ENCODE assay signal across 1 cellular context in the genomic region with DNA sequence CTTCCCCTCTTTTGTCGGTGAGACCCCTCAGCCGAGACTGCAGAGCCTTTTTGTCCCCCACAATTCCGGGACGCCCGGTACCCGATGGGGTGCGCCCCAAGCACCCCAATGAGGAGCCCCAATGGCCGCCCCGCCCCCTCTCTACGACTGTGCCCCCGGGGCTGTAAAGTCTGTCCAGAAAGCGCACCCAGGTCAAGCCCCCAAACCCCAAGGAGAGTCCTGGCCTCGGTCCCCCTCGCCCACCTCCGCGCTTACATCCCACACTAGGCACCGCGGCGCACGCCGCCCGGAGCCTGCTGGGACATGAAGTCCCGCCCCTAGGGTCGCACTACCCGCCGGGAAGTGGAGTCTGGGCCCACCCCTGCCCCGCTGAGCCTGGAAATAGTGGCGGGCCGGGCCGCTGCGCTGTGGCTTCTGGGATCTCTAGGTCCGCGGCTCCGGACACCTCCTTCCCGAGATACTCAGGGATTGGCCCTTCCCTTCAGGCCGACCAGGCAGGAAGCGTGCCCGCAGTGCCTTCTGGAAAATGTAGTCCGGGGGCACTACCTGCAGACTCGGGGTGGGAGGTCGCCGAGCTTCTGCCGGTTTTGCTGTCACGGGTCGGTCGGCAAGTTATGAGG.
A peak's percentile ranks its signal among the peaks of the same experiment; 100 is the strongest.
TF ChIP-seq lines count a peak whose summit lies in the region.

A gene (minus strand): TSS at position 281 of the 620 bp plus-strand sequence. CDS start 442 bp downstream, outside the sequence.

TF ChIP-seq in HepG2, 621 proteins besides CTCF, POLR2A, EP300 and RAD21 (continued from another document and continues in another):
- TF ChIP-seq, protein P1, sequence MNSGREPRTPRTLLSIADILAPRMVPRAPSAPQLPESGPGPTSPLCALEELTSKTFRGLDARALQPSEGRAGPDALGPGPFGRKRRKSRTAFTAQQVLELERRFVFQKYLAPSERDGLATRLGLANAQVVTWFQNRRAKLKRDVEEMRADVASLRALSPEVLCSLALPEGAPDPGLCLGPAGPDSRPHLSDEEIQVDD (CRISPR knock-in tag; IDR thresholded peaks at IDR 0.05; ENCODE audit: borderline replicate concordance), result no peak
- TF ChIP-seq ZMYM4 (CRISPR knock-in tag; IDR thresholded peaks at IDR 0.05), result peak; percentile 38; the same call in 1 of the 2 replicates
- no peak for TF ChIP-seq PAWR (CRISPR knock-in tag; IDR thresholded peaks at IDR 0.05; ENCODE audit: borderline replicate concordance)
- TF ChIP-seq, protein P2, sequence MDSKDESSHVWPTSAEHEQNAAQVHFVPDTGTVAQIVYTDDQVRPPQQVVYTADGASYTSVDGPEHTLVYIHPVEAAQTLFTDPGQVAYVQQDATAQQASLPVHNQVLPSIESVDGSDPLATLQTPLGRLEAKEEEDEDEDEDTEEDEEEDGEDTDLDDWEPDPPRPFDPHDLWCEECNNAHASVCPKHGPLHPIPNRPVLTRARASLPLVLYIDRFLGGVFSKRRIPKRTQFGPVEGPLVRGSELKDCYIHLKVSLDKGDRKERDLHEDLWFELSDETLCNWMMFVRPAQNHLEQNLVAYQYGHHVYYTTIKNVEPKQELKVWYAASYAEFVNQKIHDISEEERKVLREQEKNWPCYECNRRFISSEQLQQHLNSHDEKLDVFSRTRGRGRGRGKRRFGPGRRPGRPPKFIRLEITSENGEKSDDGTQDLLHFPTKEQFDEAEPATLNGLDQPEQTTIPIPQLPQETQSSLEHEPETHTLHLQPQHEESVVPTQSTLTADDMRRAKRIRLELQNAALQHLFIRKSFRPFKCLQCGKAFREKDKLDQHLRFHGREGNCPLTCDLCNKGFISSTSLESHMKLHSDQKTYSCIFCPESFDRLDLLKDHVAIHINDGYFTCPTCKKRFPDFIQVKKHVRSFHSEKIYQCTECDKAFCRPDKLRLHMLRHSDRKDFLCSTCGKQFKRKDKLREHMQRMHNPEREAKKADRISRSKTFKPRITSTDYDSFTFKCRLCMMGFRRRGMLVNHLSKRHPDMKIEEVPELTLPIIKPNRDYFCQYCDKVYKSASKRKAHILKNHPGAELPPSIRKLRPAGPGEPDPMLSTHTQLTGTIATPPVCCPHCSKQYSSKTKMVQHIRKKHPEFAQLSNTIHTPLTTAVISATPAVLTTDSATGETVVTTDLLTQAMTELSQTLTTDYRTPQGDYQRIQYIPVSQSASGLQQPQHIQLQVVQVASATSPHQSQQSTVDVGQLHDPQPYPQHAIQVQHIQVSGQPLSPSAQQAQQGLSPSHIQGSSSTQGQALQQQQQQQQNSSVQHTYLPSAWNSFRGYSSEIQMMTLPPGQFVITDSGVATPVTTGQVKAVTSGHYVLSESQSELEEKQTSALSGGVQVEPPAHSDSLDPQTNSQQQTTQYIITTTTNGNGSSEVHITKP (CRISPR knock-in tag; IDR thresholded peaks at IDR 0.05; ENCODE audit: low read depth), result peak; percentile 82
- no peak for TF ChIP-seq ZNF841 (CRISPR knock-in tag; IDR thresholded peaks at IDR 0.05; ENCODE audit: borderline replicate concordance)
- no peak for TF ChIP-seq RBM39 (IDR thresholded peaks at IDR 0.05; ENCODE audit: low read depth, low read length, poor library complexity, severe bottlenecking)
- TF ChIP-seq ATF1 (CRISPR knock-in tag; IDR thresholded peaks at IDR 0.05), result no peak
- TF ChIP-seq ZFP82 (CRISPR knock-in tag; IDR thresholded peaks at IDR 0.05; ENCODE audit: borderline replicate concordance), result 0 out of 2 replicates have a peak, but pooled peaks have one; percentile 37
- TF ChIP-seq, protein P3, sequence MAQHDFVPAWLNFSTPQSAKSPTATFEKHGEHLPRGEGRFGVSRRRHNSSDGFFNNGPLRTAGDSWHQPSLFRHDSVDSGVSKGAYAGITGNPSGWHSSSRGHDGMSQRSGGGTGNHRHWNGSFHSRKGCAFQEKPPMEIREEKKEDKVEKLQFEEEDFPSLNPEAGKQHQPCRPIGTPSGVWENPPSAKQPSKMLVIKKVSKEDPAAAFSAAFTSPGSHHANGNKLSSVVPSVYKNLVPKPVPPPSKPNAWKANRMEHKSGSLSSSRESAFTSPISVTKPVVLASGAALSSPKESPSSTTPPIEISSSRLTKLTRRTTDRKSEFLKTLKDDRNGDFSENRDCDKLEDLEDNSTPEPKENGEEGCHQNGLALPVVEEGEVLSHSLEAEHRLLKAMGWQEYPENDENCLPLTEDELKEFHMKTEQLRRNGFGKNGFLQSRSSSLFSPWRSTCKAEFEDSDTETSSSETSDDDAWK (CRISPR knock-in tag; IDR thresholded peaks at IDR 0.05), result no peak
- TF ChIP-seq ZNF547 (CRISPR knock-in tag; IDR thresholded peaks at IDR 0.05), result peak; percentile 54; the same call in 1 of the 2 replicates
- no peak for TF ChIP-seq MBD4 (IDR thresholded peaks at IDR 0.05; ENCODE audit: borderline replicate concordance, low read length)
- no peak for TF ChIP-seq EEA1 (CRISPR knock-in tag; IDR thresholded peaks at IDR 0.05; ENCODE audit: borderline replicate concordance)
- no peak for TF ChIP-seq RARG (CRISPR knock-in tag; IDR thresholded peaks at IDR 0.05; ENCODE audit: low read depth)
- TF ChIP-seq, protein P4, sequence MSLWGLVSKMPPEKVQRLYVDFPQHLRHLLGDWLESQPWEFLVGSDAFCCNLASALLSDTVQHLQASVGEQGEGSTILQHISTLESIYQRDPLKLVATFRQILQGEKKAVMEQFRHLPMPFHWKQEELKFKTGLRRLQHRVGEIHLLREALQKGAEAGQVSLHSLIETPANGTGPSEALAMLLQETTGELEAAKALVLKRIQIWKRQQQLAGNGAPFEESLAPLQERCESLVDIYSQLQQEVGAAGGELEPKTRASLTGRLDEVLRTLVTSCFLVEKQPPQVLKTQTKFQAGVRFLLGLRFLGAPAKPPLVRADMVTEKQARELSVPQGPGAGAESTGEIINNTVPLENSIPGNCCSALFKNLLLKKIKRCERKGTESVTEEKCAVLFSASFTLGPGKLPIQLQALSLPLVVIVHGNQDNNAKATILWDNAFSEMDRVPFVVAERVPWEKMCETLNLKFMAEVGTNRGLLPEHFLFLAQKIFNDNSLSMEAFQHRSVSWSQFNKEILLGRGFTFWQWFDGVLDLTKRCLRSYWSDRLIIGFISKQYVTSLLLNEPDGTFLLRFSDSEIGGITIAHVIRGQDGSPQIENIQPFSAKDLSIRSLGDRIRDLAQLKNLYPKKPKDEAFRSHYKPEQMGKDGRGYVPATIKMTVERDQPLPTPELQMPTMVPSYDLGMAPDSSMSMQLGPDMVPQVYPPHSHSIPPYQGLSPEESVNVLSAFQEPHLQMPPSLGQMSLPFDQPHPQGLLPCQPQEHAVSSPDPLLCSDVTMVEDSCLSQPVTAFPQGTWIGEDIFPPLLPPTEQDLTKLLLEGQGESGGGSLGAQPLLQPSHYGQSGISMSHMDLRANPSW (CRISPR knock-in tag; IDR thresholded peaks at IDR 0.05; ENCODE audit: borderline replicate concordance), result no peak
- no peak for TF ChIP-seq ZSCAN12 (CRISPR knock-in tag; IDR thresholded peaks at IDR 0.05)
- no peak for TF ChIP-seq SAFB2 (CRISPR knock-in tag; IDR thresholded peaks at IDR 0.05; ENCODE audit: borderline replicate concordance, low read depth)
- TF ChIP-seq JDP2 (CRISPR knock-in tag; IDR thresholded peaks at IDR 0.05; ENCODE audit: borderline replicate concordance), result no peak
- TF ChIP-seq SMC3 (IDR thresholded peaks at IDR 0.05; ENCODE audit: low read length), result no peak
- no peak for TF ChIP-seq ZNF260 (CRISPR knock-in tag; IDR thresholded peaks at IDR 0.05; ENCODE audit: borderline replicate concordance, low read depth)
- TF ChIP-seq ZNF253 (CRISPR knock-in tag; IDR thresholded peaks at IDR 0.05; ENCODE audit: borderline replicate concordance), result no peak
- TF ChIP-seq SNRNP70 (IDR thresholded peaks at IDR 0.05; ENCODE audit: low read depth, low read length), result no peak
- no peak for TF ChIP-seq SMARCE1 (IDR thresholded peaks at IDR 0.05; ENCODE audit: borderline replicate concordance)
- TF ChIP-seq REPIN1 (CRISPR knock-in tag; IDR thresholded peaks at IDR 0.05; ENCODE audit: borderline replicate concordance, low read depth), result 0 out of 2 replicates have a peak, but pooled peaks have one; percentile 32
- TF ChIP-seq ZMYM2 (CRISPR knock-in tag; IDR thresholded peaks at IDR 0.05), result no peak
- TF ChIP-seq MTA3 (CRISPR knock-in tag; IDR thresholded peaks at IDR 0.05), result no peak
- TF ChIP-seq, protein P5, sequence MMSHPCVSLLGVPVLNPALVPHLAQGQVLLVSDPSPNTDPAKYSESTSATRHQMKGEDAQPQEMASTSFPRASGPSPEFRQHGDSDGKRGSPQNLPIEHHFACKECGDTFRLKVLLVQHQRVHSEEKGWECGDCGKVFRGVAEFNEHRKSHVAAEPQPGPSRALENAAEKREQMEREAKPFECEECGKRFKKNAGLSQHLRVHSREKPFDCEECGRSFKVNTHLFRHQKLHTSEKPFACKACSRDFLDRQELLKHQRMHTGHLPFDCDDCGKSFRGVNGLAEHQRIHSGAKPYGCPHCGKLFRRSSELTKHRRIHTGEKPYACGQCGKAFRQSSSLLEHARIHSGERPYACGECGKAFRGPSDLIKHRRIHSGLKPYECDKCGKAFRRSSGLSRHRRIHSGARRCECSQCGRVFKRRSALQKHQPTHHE (CRISPR knock-in tag; IDR thresholded peaks at IDR 0.05; ENCODE audit: borderline replicate concordance), result no peak; the same call in 1 of the 2 replicates
- TF ChIP-seq, protein P6, sequence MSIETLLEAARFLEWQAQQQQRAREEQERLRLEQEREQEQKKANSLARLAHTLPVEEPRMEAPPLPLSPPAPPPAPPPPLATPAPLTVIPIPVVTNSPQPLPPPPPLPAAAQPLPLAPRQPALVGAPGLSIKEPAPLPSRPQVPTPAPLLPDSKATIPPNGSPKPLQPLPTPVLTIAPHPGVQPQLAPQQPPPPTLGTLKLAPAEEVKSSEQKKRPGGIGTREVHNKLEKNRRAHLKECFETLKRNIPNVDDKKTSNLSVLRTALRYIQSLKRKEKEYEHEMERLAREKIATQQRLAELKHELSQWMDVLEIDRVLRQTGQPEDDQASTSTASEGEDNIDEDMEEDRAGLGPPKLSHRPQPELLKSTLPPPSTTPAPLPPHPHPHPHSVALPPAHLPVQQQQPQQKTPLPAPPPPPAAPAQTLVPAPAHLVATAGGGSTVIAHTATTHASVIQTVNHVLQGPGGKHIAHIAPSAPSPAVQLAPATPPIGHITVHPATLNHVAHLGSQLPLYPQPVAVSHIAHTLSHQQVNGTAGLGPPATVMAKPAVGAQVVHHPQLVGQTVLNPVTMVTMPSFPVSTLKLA (IDR thresholded peaks at IDR 0.05), result no peak
- no peak for TF ChIP-seq ZNF713 (CRISPR knock-in tag; IDR thresholded peaks at IDR 0.05)
- no peak for TF ChIP-seq ZNF354B (CRISPR knock-in tag; IDR thresholded peaks at IDR 0.05)
- TF ChIP-seq YEATS4 (CRISPR knock-in tag; IDR thresholded peaks at IDR 0.05; ENCODE audit: borderline replicate concordance), result peak; percentile 65; the same call in 1 of the 2 replicates
- TF ChIP-seq TCF12 (IDR thresholded peaks at IDR 0.05), result no peak
- no peak for TF ChIP-seq TCF12 (CRISPR knock-in tag; IDR thresholded peaks at IDR 0.05)
- no peak for TF ChIP-seq RAD51 (IDR thresholded peaks at IDR 0.05; ENCODE audit: borderline replicate concordance)
- no peak for TF ChIP-seq PCBP2 (optimal IDR thresholded peaks at IDR 0.05; ENCODE audit: low read depth, low read length, poor library complexity, severe bottlenecking)
- no peak for TF ChIP-seq TRIM24 (CRISPR knock-in tag; IDR thresholded peaks at IDR 0.05)
- 0 out of 2 replicates have a peak, but pooled peaks have one; percentile 39 for TF ChIP-seq HNRNPL (IDR thresholded peaks at IDR 0.05; ENCODE audit: low read depth, low read length)
- TF ChIP-seq ZNF619 (CRISPR knock-in tag; IDR thresholded peaks at IDR 0.05), result no peak
- TF ChIP-seq GLI4 (CRISPR knock-in tag; IDR thresholded peaks at IDR 0.05; ENCODE audit: borderline replicate concordance), result no peak
- TF ChIP-seq POLR2AphosphoS2 (IDR thresholded peaks at IDR 0.05; ENCODE audit: low read depth, low read length), result no peak
- TF ChIP-seq ZNF274 (CRISPR knock-in tag; IDR thresholded peaks at IDR 0.05), result 0 out of 2 replicates have a peak, but pooled peaks have one; percentile 27
- no peak for TF ChIP-seq ZNF83 (CRISPR knock-in tag; IDR thresholded peaks at IDR 0.05; ENCODE audit: borderline replicate concordance)
- no peak for TF ChIP-seq CENPX (CRISPR knock-in tag; IDR thresholded peaks at IDR 0.05)
- TF ChIP-seq, protein P7, sequence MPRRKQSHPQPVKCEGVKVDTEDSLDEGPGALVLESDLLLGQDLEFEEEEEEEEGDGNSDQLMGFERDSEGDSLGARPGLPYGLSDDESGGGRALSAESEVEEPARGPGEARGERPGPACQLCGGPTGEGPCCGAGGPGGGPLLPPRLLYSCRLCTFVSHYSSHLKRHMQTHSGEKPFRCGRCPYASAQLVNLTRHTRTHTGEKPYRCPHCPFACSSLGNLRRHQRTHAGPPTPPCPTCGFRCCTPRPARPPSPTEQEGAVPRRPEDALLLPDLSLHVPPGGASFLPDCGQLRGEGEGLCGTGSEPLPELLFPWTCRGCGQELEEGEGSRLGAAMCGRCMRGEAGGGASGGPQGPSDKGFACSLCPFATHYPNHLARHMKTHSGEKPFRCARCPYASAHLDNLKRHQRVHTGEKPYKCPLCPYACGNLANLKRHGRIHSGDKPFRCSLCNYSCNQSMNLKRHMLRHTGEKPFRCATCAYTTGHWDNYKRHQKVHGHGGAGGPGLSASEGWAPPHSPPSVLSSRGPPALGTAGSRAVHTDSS (CRISPR knock-in tag; conservative IDR thresholded peaks at IDR 0.05), result 0 out of 2 replicates have a peak, but pooled peaks have one; percentile 39
- no peak for TF ChIP-seq U2AF2 (IDR thresholded peaks at IDR 0.05; ENCODE audit: low read depth, low read length)
- peak; percentile 57; the same call in 1 of the 2 replicates for TF ChIP-seq MED1 (CRISPR knock-in tag; IDR thresholded peaks at IDR 0.05)
- no peak; the same call in none of the 2 replicates for TF ChIP-seq ZNF777 (CRISPR knock-in tag; IDR thresholded peaks at IDR 0.05)
- peak; percentile 92; the same call in 1 of the 2 replicates for TF ChIP-seq NRL (CRISPR knock-in tag; IDR thresholded peaks at IDR 0.05; ENCODE audit: borderline replicate concordance)
- TF ChIP-seq, protein P8, sequence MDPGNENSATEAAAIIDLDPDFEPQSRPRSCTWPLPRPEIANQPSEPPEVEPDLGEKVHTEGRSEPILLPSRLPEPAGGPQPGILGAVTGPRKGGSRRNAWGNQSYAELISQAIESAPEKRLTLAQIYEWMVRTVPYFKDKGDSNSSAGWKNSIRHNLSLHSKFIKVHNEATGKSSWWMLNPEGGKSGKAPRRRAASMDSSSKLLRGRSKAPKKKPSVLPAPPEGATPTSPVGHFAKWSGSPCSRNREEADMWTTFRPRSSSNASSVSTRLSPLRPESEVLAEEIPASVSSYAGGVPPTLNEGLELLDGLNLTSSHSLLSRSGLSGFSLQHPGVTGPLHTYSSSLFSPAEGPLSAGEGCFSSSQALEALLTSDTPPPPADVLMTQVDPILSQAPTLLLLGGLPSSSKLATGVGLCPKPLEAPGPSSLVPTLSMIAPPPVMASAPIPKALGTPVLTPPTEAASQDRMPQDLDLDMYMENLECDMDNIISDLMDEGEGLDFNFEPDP (CRISPR knock-in tag; conservative IDR thresholded peaks at IDR 0.05), result no peak
